In the genomic region with DNA sequence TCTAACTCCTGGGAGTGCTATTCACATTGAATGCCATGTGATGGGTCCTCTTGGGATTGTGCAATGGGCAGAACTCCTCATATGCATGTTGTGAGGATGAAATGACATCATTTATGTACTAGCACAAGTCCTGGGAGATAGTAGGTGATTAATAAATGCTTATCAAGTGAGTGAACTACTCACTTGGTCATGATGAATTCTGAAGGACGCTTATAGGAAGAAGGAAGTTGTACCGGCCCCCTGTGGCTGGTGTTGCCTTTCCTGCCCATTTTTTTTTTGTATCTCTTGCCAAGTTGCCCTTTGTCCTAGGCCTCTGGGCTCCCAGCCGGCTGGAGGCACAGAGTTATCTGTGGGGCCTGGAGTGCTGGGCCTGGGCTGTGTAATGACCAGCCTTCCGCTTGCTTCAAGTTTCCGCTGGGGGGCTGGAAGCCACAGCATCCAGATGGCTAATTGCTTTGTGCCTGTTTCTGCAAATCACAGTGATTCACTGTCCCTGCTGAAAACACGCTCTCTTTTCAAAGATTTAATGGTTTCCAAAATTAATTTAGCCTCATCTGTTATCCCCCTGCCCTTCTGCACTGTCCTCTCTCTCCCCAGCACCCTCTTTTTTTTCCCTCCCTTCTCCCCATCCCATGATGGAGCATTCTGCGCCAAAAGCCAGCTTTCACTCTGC, we compare ENCODE assay signal across 11 cellular contexts. TPM values are rescaled to one million over a fixed set of nuclear protein-coding genes. Genes with fewer than 3 reads are reported as not detected.
DNase-seq lines count a peak whose midpoint lies in the region; ATAC-seq and TF ChIP-seq lines count a peak whose summit lies in the region.
"Had no signal": no experiment of that assay in that cellular context is flagged by ENCODE, and none has a peak within 500 bp of the region (broad histone marks: within the 10 kb centered on the region; RNA-seq: fewer than 3 reads in every experiment).

No MANE protein-coding gene starts in this region.

- no peak overlapping the region for H3K4me3 Mint-ChIP-seq in CD14-positive monocyte

- H3K36me3 ChIP-seq in NT2/D1 (ENCODE audit: insufficient read depth, insufficient read length, low read length) (no peaks in the 10 kb centered on the region), muscle layer of duodenum (ENCODE audit: control insufficient read depth in 1 of 2, insufficient read depth in 2 of 2, low read length in 2 of 2) (no peaks in the 10 kb centered on the region)

- peak overlapping the region; percentile 21 for H3K9ac ChIP-seq in NT2/D1 (ENCODE audit: insufficient read length, low read depth)

- TF ChIP-seq CTCF in AG09309 (IDR thresholded peaks at IDR 0.05; ENCODE audit: control insufficient read depth, insufficient read depth, low read depth, low read length, missing control alignments): no peak
- TF ChIP-seq CTCF in CD14-positive monocyte (IDR thresholded peaks at IDR 0.05): no peak

- H3K4me1 ChIP-seq in NT2/D1 (ENCODE audit: insufficient read depth, insufficient read length): peaks cover 2% of the 10 kb centered on the region
- H3K4me1 ChIP-seq in muscle layer of duodenum (ENCODE audit: control insufficient read depth in 1 of 2, insufficient read depth in 2 of 2, low read length in 2 of 2): peaks cover 0 to 17% of the 10 kb centered on the region in 2 donors

- peak; percentile 50 for ATAC-seq in esophagus mucosa

- peaks cover 21% of the 10 kb centered on the region for H3K4me1 Mint-ChIP-seq in CD14-positive monocyte

- no peaks in the 10 kb centered on the region for H3K36me3 Mint-ChIP-seq in CD14-positive monocyte

- peak; percentile 72 for DNase-seq in AG09309 (ENCODE audit: low read depth)
- no peak for DNase-seq in NT2/D1 (ENCODE audit: low read depth, low spot score)
- no peak for DNase-seq in NCI-H1417 (lab: John Stamatoyannopoulos, UW)
- DNase-seq in stimulated activated CD4-positive, alpha-beta T cell treated with anti-CD3 and anti-CD28 coated beads, Interleukin-12 subunit alpha, Interleukin-12 subunit beta, amount 100 ng/mL, for 4 hours: no peak
- no peak for DNase-seq in CD14-positive monocyte (ENCODE audit: low spot score)
- DNase-seq in activated CD4-positive, CD25-positive, alpha-beta regulatory T cell treated with anti-CD3 and anti-CD28 coated beads, Interleukin-2, amount 50 U/mL, for 72 hours: no peak
- DNase-seq: DMS153, NCI-H1105 treated with DMSO at 0.1 percent for 48 hours had no signal

- peaks cover 4 to 11% (median 4%) of the 10 kb centered on the region in 3 donors for H3K27me3 Mint-ChIP-seq in CD14-positive monocyte (ENCODE audit: low read depth in 3 of 3)

- intact Hi-C loops in CD14-positive monocyte (cut with micrococcal nuclease): no loop called here

- H3K27ac Mint-ChIP-seq in CD14-positive monocyte: no peak overlapping the region
- H3K27ac Mint-ChIP-seq: activated T-helper 2 cell treated with anti-CD3 and anti-CD28 coated beads, Interferon-gamma antibody, Interleukin-2, Interleukin-4, amounts not matched to agents 10 μg/mL and 5 μg/mL and 100 μg/mL, durations not matched to agents 14 hours and 24 hours and 36 hours had no signal

- H3K27ac ChIP-seq in muscle layer of duodenum (ENCODE audit: low read length): peak overlapping the region; percentile 28

- H3K27me3 ChIP-seq in NT2/D1 (ENCODE audit: insufficient read depth, insufficient read length) (peaks cover 21% of the 10 kb centered on the region), muscle layer of duodenum (ENCODE audit: low read depth, low read length) (no peaks in the 10 kb centered on the region)

- no peak overlapping the region for H3K4me3 ChIP-seq in AG09309 (ENCODE audit: control insufficient read depth, low read depth, low read length)
- no peak overlapping the region for H3K4me3 ChIP-seq in NT2/D1 (ENCODE audit: insufficient read length, low read depth)
- no peak overlapping the region for H3K4me3 ChIP-seq in muscle layer of duodenum (ENCODE audit: low read depth in 1 of 2, low read length in 2 of 2)

- no peaks in the 10 kb centered on the region for H3K9me3 ChIP-seq in NT2/D1 (ENCODE audit: insufficient read depth, low read length)
- no peaks in the 10 kb centered on the region for H3K9me3 ChIP-seq in muscle layer of duodenum (ENCODE audit: control insufficient read depth in 1 of 2, low read length in 2 of 2)

- peaks cover 2 to 12% (median 6%) of the 10 kb centered on the region in 7 donors for H3K9me3 Mint-ChIP-seq in CD14-positive monocyte
- H3K9me3 Mint-ChIP-seq: activated T-helper 2 cell treated with anti-CD3 and anti-CD28 coated beads, Interferon-gamma antibody, Interleukin-2, Interleukin-4, amounts not matched to agents 10 μg/mL and 5 μg/mL and 100 μg/mL, durations not matched to agents 14 hours and 24 hours and 36 hours had no signal

RNA-seq across cellular contexts. Expression of a gene that starts 33.7 kb away (rescaled TPM):
- 37.3 TPM for total RNA-seq in esophagus mucosa
- 100 to 1,000 TPM; 331 to 341 TPM for polyA plus RNA-seq in CD14-positive monocyte
